10 cellular contexts compared by ENCODE assay signal in genomic region chrX:72045552-72046277, GRCh38.
A peak's percentile ranks its signal among the peaks of the same experiment; 100 is the strongest.
DNase-seq lines count a peak whose midpoint lies in the region; ATAC-seq, FAIRE-seq and TF ChIP-seq lines count a peak whose summit lies in the region.
"Had no signal": no experiment of that assay in that cellular context is flagged by ENCODE, and none has a peak within 500 bp of the region (broad histone marks: within the 10 kb centered on the region; RNA-seq: fewer than 3 reads in every experiment).

No MANE protein-coding gene starts in this region.

- H3K27ac ChIP-seq in left ventricle myocardium inferior (replicated peaks) (peak overlapping the region; percentile 15), sigmoid colon (peak overlapping the region; percentile 82 to 90 (median 88))
- H3K27ac ChIP-seq in naive thymus-derived CD4-positive, alpha-beta T cell (ENCODE audit: low read depth, low read length) = no peak overlapping the region

- H3K36me3 ChIP-seq in left ventricle myocardium inferior (no peaks in the 10 kb centered on the region), sigmoid colon (no peaks in the 10 kb centered on the region)
- H3K36me3 ChIP-seq in naive thymus-derived CD4-positive, alpha-beta T cell (ENCODE audit: control insufficient read depth in 2 of 3, insufficient read depth in 3 of 3, low read length in 3 of 3) = no peaks in the 10 kb centered on the region

- intact Hi-C loops in left ventricle myocardium inferior (cut with micrococcal nuclease) = no loop called here
- intact Hi-C loops in sigmoid colon (cut with DNase I) = no loop called here
- intact Hi-C loops in activated CD8-positive, alpha-beta T cell treated with anti-CD3 and anti-CD28 coated beads for 36 hours (cut with micrococcal nuclease) = no loop called here
- intact Hi-C loops in naive thymus-derived CD4-positive, alpha-beta T cell (cut with micrococcal nuclease) = no loop called here

- H3K27me3 ChIP-seq in left ventricle myocardium inferior (ENCODE audit: low read depth) (no peaks in the 10 kb centered on the region), sigmoid colon (peaks cover 0 to 2% (median 0%) of the 10 kb centered on the region in 3 donors)
- no peaks in the 10 kb centered on the region for H3K27me3 ChIP-seq in naive thymus-derived CD4-positive, alpha-beta T cell (ENCODE audit: control insufficient read depth in 2 of 2, insufficient read depth in 2 of 2, low read length in 2 of 2)

- ATAC-seq in SK-N-SH treated with all-trans-retinoic acid at 6 μM for 48 hours = peak; percentile 87
- ATAC-seq in activated CD8-positive, alpha-beta T cell treated with anti-CD3 and anti-CD28 coated beads for 36 hours = no peak
- ATAC-seq in naive thymus-derived CD4-positive, alpha-beta T cell = no peak

- no peak overlapping the region for H3K4me3 Mint-ChIP-seq in T-helper 2 cell treated with Interferon-gamma antibody and Interleukin-4, amounts not matched to agents 5 μg/mL and 100 μg/mL, for 36 hours
- no peak overlapping the region for H3K4me3 Mint-ChIP-seq in activated CD8-positive, alpha-beta T cell treated with anti-CD3 and anti-CD28 coated beads for 36 hours
- no peak overlapping the region for H3K4me3 Mint-ChIP-seq in naive thymus-derived CD4-positive, alpha-beta T cell

- no peak for TF ChIP-seq EP300 in sigmoid colon (IDR thresholded peaks at IDR 0.05)

- H3K27me3 Mint-ChIP-seq in T-helper 2 cell treated with Interferon-gamma antibody and Interleukin-4, amounts not matched to agents 5 μg/mL and 100 μg/mL, for 36 hours (ENCODE audit: low read depth) = peaks cover 10% of the 10 kb centered on the region
- H3K27me3 Mint-ChIP-seq in activated CD8-positive, alpha-beta T cell treated with anti-CD3 and anti-CD28 coated beads for 36 hours = no peaks in the 10 kb centered on the region
- peaks cover 0 to 30% (median 0%) of the 10 kb centered on the region in 5 donors for H3K27me3 Mint-ChIP-seq in naive thymus-derived CD4-positive, alpha-beta T cell

- no peak for FAIRE-seq in HTR-8/SVneo (lab: Jason Lieb, UNC)
- FAIRE-seq: G401.6 had no signal

- H3K4me3 ChIP-seq in left ventricle myocardium inferior = no peak overlapping the region
- no peak overlapping the region for H3K4me3 ChIP-seq in sigmoid colon
- H3K4me3 ChIP-seq in naive thymus-derived CD4-positive, alpha-beta T cell (ENCODE audit: low read length) = no peak overlapping the region

- TF ChIP-seq POLR2A in sigmoid colon (IDR thresholded peaks at IDR 0.05) = no peak

- peaks cover 10% of the 10 kb centered on the region for H3K4me1 Mint-ChIP-seq in T-helper 2 cell treated with Interferon-gamma antibody and Interleukin-4, amounts not matched to agents 5 μg/mL and 100 μg/mL, for 36 hours (ENCODE audit: low read depth)
- peaks cover 8% of the 10 kb centered on the region for H3K4me1 Mint-ChIP-seq in activated CD8-positive, alpha-beta T cell treated with anti-CD3 and anti-CD28 coated beads for 36 hours (ENCODE audit: low read depth)
- peaks cover 0 to 17% (median 10%) of the 10 kb centered on the region in 7 donors for H3K4me1 Mint-ChIP-seq in naive thymus-derived CD4-positive, alpha-beta T cell

- H3K27ac Mint-ChIP-seq in T-helper 2 cell treated with Interferon-gamma antibody and Interleukin-4, amounts not matched to agents 5 μg/mL and 100 μg/mL, for 36 hours = no peak overlapping the region
- no peak overlapping the region for H3K27ac Mint-ChIP-seq in activated CD8-positive, alpha-beta T cell treated with anti-CD3 and anti-CD28 coated beads for 36 hours
- no peak overlapping the region for H3K27ac Mint-ChIP-seq in naive thymus-derived CD4-positive, alpha-beta T cell

- H3K9me3 ChIP-seq in left ventricle myocardium inferior (replicated peaks) (no peaks in the 10 kb centered on the region), sigmoid colon (no peaks in the 10 kb centered on the region)
- no peaks in the 10 kb centered on the region for H3K9me3 ChIP-seq in naive thymus-derived CD4-positive, alpha-beta T cell (ENCODE audit: control insufficient read depth in 2 of 3, low read length in 3 of 3)

- CTCF ChIA-PET in activated CD8-positive, alpha-beta T cell treated with anti-CD3 and anti-CD28 coated beads for 36 hours (lab: Charles Lee) = no interaction called here
- CTCF ChIA-PET in naive thymus-derived CD4-positive, alpha-beta T cell (lab: Charles Lee) = no interaction called here

- WGBS in sigmoid colon, 2 donors = 80 to 86% methylated on average over 9 of the region's 9 CpGs

- TF ChIP-seq CTCF in left ventricle myocardium inferior (IDR thresholded peaks at IDR 0.05; ENCODE audit: borderline replicate concordance) = no peak
- TF ChIP-seq CTCF in sigmoid colon (IDR thresholded peaks at IDR 0.05) = no peak
- TF ChIP-seq CTCF in activated CD8-positive, alpha-beta T cell treated with anti-CD3 and anti-CD28 coated beads for 36 hours (IDR thresholded peaks at IDR 0.05) = no peak

- POLR2A ChIA-PET in activated CD8-positive, alpha-beta T cell treated with anti-CD3 and anti-CD28 coated beads for 36 hours (lab: Charles Lee) = no interaction called here
- POLR2A ChIA-PET in naive thymus-derived CD4-positive, alpha-beta T cell (lab: Charles Lee) = no interaction called here

- H3K4me1 ChIP-seq in left ventricle myocardium inferior (peaks cover 22% of the 10 kb centered on the region), sigmoid colon (peaks cover 0 to 59% (median 38%) of the 10 kb centered on the region in 4 donors)
- H3K4me1 ChIP-seq in naive thymus-derived CD4-positive, alpha-beta T cell (ENCODE audit: control insufficient read depth in 2 of 2, insufficient read depth in 2 of 2, low read length in 2 of 2) = peaks cover 0 to 14% of the 10 kb centered on the region in 2 donors

- DNase-seq in HTR-8/SVneo (ENCODE audit: insufficient read length, low spot score) = peak; percentile 39
- no peak for DNase-seq in left ventricle myocardium inferior
- no peak for DNase-seq in sigmoid colon
- DNase-seq in cerebellar nuclear complex (lab: John Stamatoyannopoulos, UW) = no peak
- DNase-seq in T-helper 2 cell treated with Interferon-gamma antibody and Interleukin-4, amounts not matched to agents 5 μg/mL and 100 μg/mL, for 36 hours (ENCODE audit: low spot score) = no peak
- DNase-seq in activated CD8-positive, alpha-beta T cell treated with anti-CD3 and anti-CD28 coated beads for 36 hours = no peak
- DNase-seq in naive thymus-derived CD4-positive, alpha-beta T cell = no peak
- DNase-seq: activated naive CD4-positive, alpha-beta T cell had no signal

- H3K36me3 Mint-ChIP-seq in T-helper 2 cell treated with Interferon-gamma antibody and Interleukin-4, amounts not matched to agents 5 μg/mL and 100 μg/mL, for 36 hours (ENCODE audit: low read depth) = no peaks in the 10 kb centered on the region
- no peaks in the 10 kb centered on the region for H3K36me3 Mint-ChIP-seq in activated CD8-positive, alpha-beta T cell treated with anti-CD3 and anti-CD28 coated beads for 36 hours (ENCODE audit: low read depth)
- H3K36me3 Mint-ChIP-seq in naive thymus-derived CD4-positive, alpha-beta T cell = peaks cover 0 to 2% (median 0%) of the 10 kb centered on the region in 5 donors

- H3K9me3 Mint-ChIP-seq in T-helper 2 cell treated with Interferon-gamma antibody and Interleukin-4, amounts not matched to agents 5 μg/mL and 100 μg/mL, for 36 hours = no peaks in the 10 kb centered on the region
- no peaks in the 10 kb centered on the region for H3K9me3 Mint-ChIP-seq in activated CD8-positive, alpha-beta T cell treated with anti-CD3 and anti-CD28 coated beads for 36 hours
- peaks cover 0 to 2% (median 0%) of the 10 kb centered on the region in 11 donors for H3K9me3 Mint-ChIP-seq in naive thymus-derived CD4-positive, alpha-beta T cell

TF ChIP-seq in SK-N-SH treated with all-trans-retinoic acid at 6 μM for 48 hours, 23 proteins besides CTCF, POLR2A, EP300 and RAD21:
- TF ChIP-seq ZNF8 (CRISPR knock-in tag; IDR thresholded peaks at IDR 0.05) (no peak), CSDC2 (CRISPR knock-in tag; IDR thresholded peaks at IDR 0.05) (no peak)
TF ChIP-seq in SK-N-SH treated with all-trans-retinoic acid at 6 μM for 48 hours: peak in this region for 0.
